8 cellular contexts compared by ENCODE assay signal in genomic region chr6:154732538-154732823, GRCh38. TPM values are rescaled to one million over a fixed set of nuclear protein-coding genes. Genes with fewer than 3 reads are reported as not detected.
DNase-seq lines count a peak whose midpoint lies in the region; FAIRE-seq and TF ChIP-seq lines count a peak whose summit lies in the region.

No MANE protein-coding gene starts in this region.

- H3K79me1 ChIP-seq in mesenchymal stem cell (replicated peaks; ENCODE audit: low read length, poor library complexity, severe bottlenecking) = peaks cover 1% of the 10 kb centered on the region

- H2BK120ac ChIP-seq in mesenchymal stem cell (ENCODE audit: low read depth, low read length) = no peak overlapping the region

- FAIRE-seq in HTR-8/SVneo (lab: Jason Lieb, UNC) = no peak

- TF ChIP-seq CTCF in 22Rv1 (IDR thresholded peaks at IDR 0.05) (no peak), brain (conservative IDR thresholded peaks at IDR 0.05) (no peak)

- peak overlapping the region; percentile 63 for H3K4me2 ChIP-seq in mesenchymal stem cell (ENCODE audit: low read length, poor library complexity, severe bottlenecking)

- no peak overlapping the region for H2AK5ac ChIP-seq in mesenchymal stem cell (ENCODE audit: low read length, severe bottlenecking)

- H3K27me3 Mint-ChIP-seq in brain = peaks cover 11% of the 10 kb centered on the region

- H3K9me3 ChIP-seq in mesenchymal stem cell (ENCODE audit: control insufficient read depth, low read length) = no peaks in the 10 kb centered on the region

- H2BK15ac ChIP-seq in mesenchymal stem cell (ENCODE audit: low read depth, poor library complexity, severe bottlenecking) = no peak overlapping the region

- H3K27ac ChIP-seq in 22Rv1 = peak overlapping the region; percentile 97
- peak overlapping the region; percentile 79 for H3K27ac ChIP-seq in mesenchymal stem cell (ENCODE audit: low read length, poor library complexity, severe bottlenecking)

- no peak overlapping the region for H2BK12ac ChIP-seq in mesenchymal stem cell (ENCODE audit: low read length in 2 of 2)

- peak; percentile 12 for DNase-seq in HPDE6-E6E7 (ENCODE audit: extremely low spot score)
- DNase-seq in mesenchymal stem cell = no peak
- no peak for DNase-seq in HK-2 (ENCODE audit: unreplicated experiment)
- DNase-seq in HTR-8/SVneo (ENCODE audit: insufficient read length, low spot score) = no peak
- DNase-seq in NCI-H2227 (lab: John Stamatoyannopoulos, UW; ENCODE audit: unreplicated experiment) = no peak
- DNase-seq in NCI-H1930 (lab: John Stamatoyannopoulos, UW) = no peak

- no peak overlapping the region for H3K4ac ChIP-seq in mesenchymal stem cell (ENCODE audit: low read depth in 1 of 2, low read length in 2 of 2)

- no peak overlapping the region for H4K91ac ChIP-seq in mesenchymal stem cell (ENCODE audit: low read length)

- peak overlapping the region; percentile 20 for H2AFZ ChIP-seq in mesenchymal stem cell (ENCODE audit: low read depth, low read length)

- H2BK5ac ChIP-seq in mesenchymal stem cell (ENCODE audit: low read depth, low read length, poor library complexity, severe bottlenecking) = no peak overlapping the region

- peaks cover 9% of the 10 kb centered on the region for H3K4me1 ChIP-seq in mesenchymal stem cell (ENCODE audit: control insufficient read depth, insufficient read depth, low read depth, low read length)

- peak overlapping the region; percentile 84 for H4K8ac ChIP-seq in mesenchymal stem cell (ENCODE audit: low read length)

- H3K4me1 Mint-ChIP-seq in brain = peaks cover 49% of the 10 kb centered on the region

- H3K36me3 ChIP-seq in mesenchymal stem cell (ENCODE audit: control insufficient read depth in 1 of 2, insufficient read depth in 2 of 2, low read depth in 1 of 2, low read length in 2 of 2) = peaks cover 3 to 10% of the 10 kb centered on the region in 2 experiments

- no peak overlapping the region for H3K14ac ChIP-seq in mesenchymal stem cell (ENCODE audit: low read length in 2 of 2)

- peak overlapping the region; percentile 96 to 99 (median 99) for H3K27ac Mint-ChIP-seq in brain

- H3K4me3 ChIP-seq in mesenchymal stem cell (ENCODE audit: insufficient read depth in 1 of 2, low read depth in 1 of 2, low read length in 2 of 2) = peak overlapping the region; percentile 89 to 99

- 45% methylated on average over 8 of the region's 8 CpGs for whole genome bisulfite sequencing in mesenchymal stem cell

- H3K9ac ChIP-seq in mesenchymal stem cell (ENCODE audit: low read length) = peak overlapping the region; percentile 96

- H3K4me3 Mint-ChIP-seq in brain = peak overlapping the region; percentile 91 to 97 (median 95)

- H3K36me3 Mint-ChIP-seq in brain = peaks cover 22% of the 10 kb centered on the region

- no peak overlapping the region for H3K23ac ChIP-seq in mesenchymal stem cell (ENCODE audit: low read length in 2 of 2)

- H3K18ac ChIP-seq in mesenchymal stem cell (ENCODE audit: low read depth in 1 of 2, low read length in 2 of 2) = peak overlapping the region in 1 of 2 experiments; percentile 89

- H3K9me3 Mint-ChIP-seq in brain = peaks cover 0 to 4% (median 0%) of the 10 kb centered on the region in 5 experiments

- no peaks in the 10 kb centered on the region for H3K27me3 ChIP-seq in mesenchymal stem cell (ENCODE audit: control insufficient read depth in 1 of 2, insufficient read depth in 1 of 2, low read length in 2 of 2)

RNA-seq across cellular contexts. Expression of gene SCAF8, which starts 0.7 kb away (rescaled TPM):
- polyA plus RNA-seq in brain (ENCODE audit: insufficient read depth, low read depth, low replicate concordance) = 22.4 TPM
- polyA plus RNA-seq in mesenchymal stem cell (2013, experiment 1 of 2) = 18.9 TPM
- polyA plus RNA-seq in mesenchymal stem cell (2013, experiment 2 of 2) = 18.8 TPM
